9 cellular contexts compared by ENCODE assay signal in the genomic region with DNA sequence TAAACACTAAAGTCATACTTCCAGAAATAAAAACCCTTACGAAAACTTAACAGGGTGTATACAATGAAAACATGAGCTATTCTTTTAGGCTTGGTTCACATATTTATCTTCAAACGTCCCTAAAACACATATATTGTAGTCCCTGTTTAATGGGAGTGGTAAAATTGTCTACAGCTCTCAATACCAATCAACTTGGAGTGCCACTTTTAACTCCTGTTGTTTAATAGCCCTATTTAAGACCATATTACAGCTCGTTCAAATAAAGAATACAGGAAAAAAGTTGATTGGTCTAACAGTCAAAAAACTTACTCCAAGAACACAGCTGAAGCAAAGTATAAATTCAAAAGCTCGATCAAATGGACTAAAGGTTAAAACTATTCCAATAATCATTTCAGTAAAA. TPM values are rescaled to one million over a fixed set of nuclear protein-coding genes. Genes with fewer than 3 reads are reported as not detected.
DNase-seq lines count a peak whose midpoint lies in the region; ATAC-seq, FAIRE-seq and TF ChIP-seq lines count a peak whose summit lies in the region.
"Had no signal": no experiment of that assay in that cellular context is flagged by ENCODE, and none has a peak within 500 bp of the region (broad histone marks: within the 10 kb centered on the region; RNA-seq: fewer than 3 reads in every experiment).

No MANE protein-coding gene starts in this region.

- DNase-seq in activated CD8-positive, alpha-beta memory T cell treated with anti-CD3 and anti-CD28 coated beads, Interleukin-2, amount 10 ng/mL, durations not matched to agents 7 days and 5 days: no peak
- DNase-seq in activated CD8-positive, alpha-beta memory T cell treated with anti-CD3 and anti-CD28 coated beads, Interleukin-2, amount 50 U/mL, for 4 hours: no peak
- no peak for DNase-seq in activated CD4-positive, alpha-beta memory T cell treated with anti-CD3 and anti-CD28 coated beads, Interleukin-2, amount 10 ng/mL, durations not matched to agents 7 days and 5 days
- DNase-seq in kidney (no peak), midbrain (lab: John Stamatoyannopoulos, UW) (no peak), NCI-H510A (lab: John Stamatoyannopoulos, UW) (no peak)
- DNase-seq: NCI-H2029 treated with DMSO at 0.1 percent for 48 hours had no signal

- POLR2A ChIA-PET in activated CD4-positive, alpha-beta memory T cell treated with anti-CD3 and anti-CD28 coated beads, Interleukin-2, amount 10 ng/mL, durations not matched to agents 7 days and 5 days (lab: Charles Lee): interaction anchor here (0.9 to 15.1 kb wide), 7 partner anchors 12 to 164 kb away, joined by 3 to 510 read pairs (median 6); a partner anchor contains a TSS

- H3K9me3 ChIP-seq in kidney (ENCODE audit: control insufficient read depth in 1 of 2, low read length in 2 of 2): no peaks in the 10 kb centered on the region
- no peaks in the 10 kb centered on the region for H3K9me3 ChIP-seq in thymus (ENCODE audit: control insufficient read depth)

- H3K27ac Mint-ChIP-seq in activated CD8-positive, alpha-beta memory T cell treated with anti-CD3 and anti-CD28 coated beads, Interleukin-2, amount 10 ng/mL, durations not matched to agents 7 days and 5 days: peak overlapping the region; percentile 79
- peak overlapping the region; percentile 69 for H3K27ac Mint-ChIP-seq in activated CD4-positive, alpha-beta memory T cell treated with anti-CD3 and anti-CD28 coated beads, Interleukin-2, amount 10 ng/mL, durations not matched to agents 7 days and 5 days

- intact Hi-C loops in kidney (cut with DNase I): no loop called here

- TF ChIP-seq CTCF in kidney (IDR thresholded peaks at IDR 0.05; ENCODE audit: borderline replicate concordance, extremely low read depth, insufficient read depth): no peak

- no peaks in the 10 kb centered on the region for H3K9me3 Mint-ChIP-seq in activated CD8-positive, alpha-beta memory T cell treated with anti-CD3 and anti-CD28 coated beads, Interleukin-2, amount 10 ng/mL, durations not matched to agents 7 days and 5 days (ENCODE audit: low read depth)
- H3K9me3 Mint-ChIP-seq in activated CD4-positive, alpha-beta memory T cell treated with anti-CD3 and anti-CD28 coated beads, Interleukin-2, amount 10 ng/mL, durations not matched to agents 7 days and 5 days: no peaks in the 10 kb centered on the region

- peak overlapping the region in 1 of 2 donors; percentile 97 for H3K9ac ChIP-seq in kidney (ENCODE audit: low read length in 2 of 2)

- peaks cover 11 to 55% of the 10 kb centered on the region in 2 donors for H3K4me1 ChIP-seq in kidney (ENCODE audit: control insufficient read depth in 1 of 2, insufficient read depth in 1 of 2, low read depth in 1 of 2, low read length in 2 of 2)
- H3K4me1 ChIP-seq in thymus (ENCODE audit: control insufficient read depth, insufficient read depth, low read length): peaks cover 8% of the 10 kb centered on the region

- no peak overlapping the region for H3K4me3 Mint-ChIP-seq in activated CD8-positive, alpha-beta memory T cell treated with anti-CD3 and anti-CD28 coated beads, Interleukin-2, amount 10 ng/mL, durations not matched to agents 7 days and 5 days
- H3K4me3 Mint-ChIP-seq in activated CD4-positive, alpha-beta memory T cell treated with anti-CD3 and anti-CD28 coated beads, Interleukin-2, amount 10 ng/mL, durations not matched to agents 7 days and 5 days: no peak overlapping the region

- no peaks in the 10 kb centered on the region for H3K27me3 ChIP-seq in thymus (ENCODE audit: control insufficient read depth, insufficient read depth)

- H3K36me3 ChIP-seq in kidney (ENCODE audit: control insufficient read depth in 1 of 2, insufficient read depth in 2 of 2, low read length in 2 of 2): peaks cover 4 to 10% of the 10 kb centered on the region in 2 donors
- peaks cover 3% of the 10 kb centered on the region for H3K36me3 ChIP-seq in thymus (ENCODE audit: control insufficient read depth, insufficient read depth)

- ATAC-seq in activated CD8-positive, alpha-beta memory T cell treated with anti-CD3 and anti-CD28 coated beads, Interleukin-2, amount 10 ng/mL, durations not matched to agents 7 days and 5 days: no peak
- no peak for ATAC-seq in GM21825 (IDR thresholded peaks at IDR 0.05; ENCODE audit: unreplicated experiment)

- H3K27ac ChIP-seq in kidney (ENCODE audit: low read depth in 2 of 2, low read length in 2 of 2): peak overlapping the region in 1 of 2 donors; percentile 59
- no peak overlapping the region for H3K27ac ChIP-seq in thymus (ENCODE audit: low read depth)

- no peak for FAIRE-seq in kidney (lab: Jason Lieb, UNC)

- no peaks in the 10 kb centered on the region for H3K27me3 Mint-ChIP-seq in activated CD8-positive, alpha-beta memory T cell treated with anti-CD3 and anti-CD28 coated beads, Interleukin-2, amount 10 ng/mL, durations not matched to agents 7 days and 5 days
- no peaks in the 10 kb centered on the region for H3K27me3 Mint-ChIP-seq in activated CD4-positive, alpha-beta memory T cell treated with anti-CD3 and anti-CD28 coated beads, Interleukin-2, amount 10 ng/mL, durations not matched to agents 7 days and 5 days

- peaks cover 37% of the 10 kb centered on the region for H3K36me3 Mint-ChIP-seq in activated CD8-positive, alpha-beta memory T cell treated with anti-CD3 and anti-CD28 coated beads, Interleukin-2, amount 10 ng/mL, durations not matched to agents 7 days and 5 days
- peaks cover 52% of the 10 kb centered on the region for H3K36me3 Mint-ChIP-seq in activated CD4-positive, alpha-beta memory T cell treated with anti-CD3 and anti-CD28 coated beads, Interleukin-2, amount 10 ng/mL, durations not matched to agents 7 days and 5 days (ENCODE audit: low read depth)

- peaks cover 57% of the 10 kb centered on the region for H3K4me1 Mint-ChIP-seq in activated CD8-positive, alpha-beta memory T cell treated with anti-CD3 and anti-CD28 coated beads, Interleukin-2, amount 10 ng/mL, durations not matched to agents 7 days and 5 days
- H3K4me1 Mint-ChIP-seq in activated CD4-positive, alpha-beta memory T cell treated with anti-CD3 and anti-CD28 coated beads, Interleukin-2, amount 10 ng/mL, durations not matched to agents 7 days and 5 days: peaks cover 57% of the 10 kb centered on the region

- CTCF ChIA-PET in activated CD8-positive, alpha-beta memory T cell treated with anti-CD3 and anti-CD28 coated beads, Interleukin-2, amount 10 ng/mL, durations not matched to agents 7 days and 5 days (lab: Charles Lee): interaction anchor here (1.0 to 2.9 kb wide), 4 partner anchors 45 to 392 kb away, joined by 3 to 14 read pairs (median 8); a partner anchor contains a TSS
- CTCF ChIA-PET in activated CD4-positive, alpha-beta memory T cell treated with anti-CD3 and anti-CD28 coated beads, Interleukin-2, amount 10 ng/mL, durations not matched to agents 7 days and 5 days (lab: Charles Lee): interaction anchor here (0.6 to 3.1 kb wide), 4 partner anchors 33 to 268 kb away, joined by 3 to 12 read pairs (median 6); a partner anchor contains a TSS

- 63% methylated on average over 4 of the region's 4 CpGs for WGBS in thymus

- H3K4me3 ChIP-seq in kidney (ENCODE audit: low read length in 2 of 2) (peak overlapping the region; percentile 82 to 99), thymus (ENCODE audit: low read length) (peak overlapping the region; percentile 20)

RNA-seq across cellular contexts. Expression of a gene that starts 3.9 kb away (rescaled TPM):
- total RNA-seq in activated CD8-positive, alpha-beta memory T cell treated with anti-CD3 and anti-CD28 coated beads, Interleukin-2, amount 10 ng/mL, durations not matched to agents 7 days and 5 days: 100 to 1,000 TPM; 357 to 421 TPM
- 100 to 1,000 TPM; 378 to 380 TPM for total RNA-seq in activated CD4-positive, alpha-beta memory T cell treated with anti-CD3 and anti-CD28 coated beads, Interleukin-2, amount 10 ng/mL, durations not matched to agents 7 days and 5 days
- 262 TPM for total RNA-seq in kidney
- polyA plus RNA-seq in kidney (ENCODE audit: insufficient read depth, low read depth, low replicate concordance): 173 TPM
- 318 TPM for polyA plus RNA-seq in thymus

RNA-seq across cellular contexts. Expression of a gene that starts 45.3 kb away (rescaled TPM):
- total RNA-seq in activated CD8-positive, alpha-beta memory T cell treated with anti-CD3 and anti-CD28 coated beads, Interleukin-2, amount 10 ng/mL, durations not matched to agents 7 days and 5 days: 10 to 100 TPM; 31.9 to 42.3 TPM
- 10 to 100 TPM; 37.9 to 39.8 TPM for total RNA-seq in activated CD4-positive, alpha-beta memory T cell treated with anti-CD3 and anti-CD28 coated beads, Interleukin-2, amount 10 ng/mL, durations not matched to agents 7 days and 5 days
- 25.6 TPM for total RNA-seq in kidney
- polyA plus RNA-seq in kidney (ENCODE audit: insufficient read depth, low read depth, low replicate concordance) (46.3 TPM), thymus (28.8 TPM)
